ENCODE assay signal across 1 cellular context in genomic region chr2:105912081-105912480, GRCh38.
TF ChIP-seq lines count a peak whose summit lies in the region.

No MANE protein-coding gene starts in this region.

TF ChIP-seq in SK-N-SH, 30 proteins besides CTCF, POLR2A, EP300 and RAD21 (continued from another document):
- TF ChIP-seq REST (IDR thresholded peaks at IDR 0.05; ENCODE audit: low read depth, low read length) (no peak), SMC3 (IDR thresholded peaks at IDR 0.05; ENCODE audit: low read depth, low read length) (no peak), MEF2A (IDR thresholded peaks at IDR 0.05; ENCODE audit: borderline replicate concordance, low read depth) (no peak), GABPA (IDR thresholded peaks at IDR 0.05; ENCODE audit: low read depth) (no peak), POLR2AphosphoS5 (IDR thresholded peaks at IDR 0.05; ENCODE audit: low read depth, low read length) (no peak), PBX3 (IDR thresholded peaks at IDR 0.05) (no peak), ELF1 (IDR thresholded peaks at IDR 0.05) (no peak), TCF12 (IDR thresholded peaks at IDR 0.05) (no peak), USF2 (IDR thresholded peaks at IDR 0.05; ENCODE audit: borderline replicate concordance, low read depth, low read length) (no peak), IRF3 (IDR thresholded peaks at IDR 0.05; ENCODE audit: low read depth, low read length) (no peak)
TF ChIP-seq in SK-N-SH: peak in this region for 0.
